ENCODE assay signal across 4 cellular contexts in genomic region chr2:130548418-130548817, GRCh38. TPM values are rescaled to one million over a fixed set of nuclear protein-coding genes. Genes with fewer than 3 reads are reported as not detected.
"Had no signal": no experiment of that assay in that cellular context is flagged by ENCODE, and none has a peak within 500 bp of the region (broad histone marks: within the 10 kb centered on the region; RNA-seq: fewer than 3 reads in every experiment).

No MANE protein-coding gene starts in this region.

RNA-seq across cellular contexts. Expression of gene CFC1B, which starts 27.4 kb away (rescaled TPM):
- total RNA-seq: LHCN-M2, M059J, MCF 10A, NCI-H460 had no signal

RNA-seq across cellular contexts. Expression of gene POTEI, which starts 39.3 kb away (rescaled TPM):
- total RNA-seq: LHCN-M2, M059J, MCF 10A, NCI-H460 had no signal

RNA-seq across cellular contexts. Expression of gene CFC1, which starts 51.0 kb away (rescaled TPM):
- total RNA-seq: LHCN-M2, M059J, MCF 10A, NCI-H460 had no signal
